ENCODE assay signal across 8 cellular contexts in genomic region chr11:123654566-123655081, GRCh38. TPM values are rescaled to one million over a fixed set of nuclear protein-coding genes. Genes with fewer than 3 reads are reported as not detected.
A peak's percentile ranks its signal among the peaks of the same experiment; 100 is the strongest.
DNase-seq lines count a peak whose midpoint lies in the region; ATAC-seq and TF ChIP-seq lines count a peak whose summit lies in the region.

SCN3B (minus strand) TSS chr11:123654624; CDS start chr11:123653801, 823 bp downstream.

- TF ChIP-seq POLR2A in HCT116 (IDR thresholded peaks at IDR 0.05; ENCODE audit: borderline replicate concordance, extremely low read depth, insufficient read depth, insufficient read length): no peak
- TF ChIP-seq POLR2A in ovary (IDR thresholded peaks at IDR 0.05): no peak

- CTCF ChIA-PET in CD4-positive, alpha-beta memory T cell (lab: Charles Lee; ENCODE audit: partially characterized antibody): interaction anchor here (1.0 kb wide), 1 partner anchor 56 kb away, joined by 3 read pairs; no protein-coding TSS in a partner anchor
- CTCF ChIA-PET in HCT116 (lab: Charles Lee): interaction anchor here (1.0 to 2.4 kb wide), 3 partner anchors 14 to 75 kb away, joined by 3 to 10 read pairs (median 3); no protein-coding TSS in a partner anchor

- intact Hi-C loops in CD4-positive, alpha-beta memory T cell (cut with micrococcal nuclease): no loop called here
- intact Hi-C loops in HCT116 (cut with micrococcal nuclease) (no loop called here), left cardiac atrium (cut with DNase I) (no loop called here), ovary (cut with DNase I) (no loop called here)

- no peaks in the 10 kb centered on the region for H3K9me3 ChIP-seq in CD4-positive, alpha-beta memory T cell (ENCODE audit: control insufficient read depth in 1 of 2, low read length in 2 of 2)
- H3K9me3 ChIP-seq in HCT116 (ENCODE audit: control insufficient read depth in 1 of 2, insufficient read depth in 1 of 2, low read depth in 1 of 2, low read length in 2 of 2) (no peaks in the 10 kb centered on the region), ovary (no peaks in the 10 kb centered on the region)

- no peaks in the 10 kb centered on the region for H3K36me3 ChIP-seq in CD4-positive, alpha-beta memory T cell (ENCODE audit: insufficient read depth, low read length)
- H3K36me3 ChIP-seq in HCT116 (ENCODE audit: control insufficient read depth in 1 of 2, insufficient read depth in 2 of 2, low read length in 2 of 2) (no peaks in the 10 kb centered on the region), ovary (no peaks in the 10 kb centered on the region)

- H3K79me2 ChIP-seq in HCT116 (ENCODE audit: insufficient read depth, low read length): no peaks in the 10 kb centered on the region

- peaks cover 7% of the 10 kb centered on the region for H3K4me1 ChIP-seq in CD4-positive, alpha-beta memory T cell (ENCODE audit: insufficient read depth, low read length)
- H3K4me1 ChIP-seq in HCT116 (ENCODE audit: control insufficient read depth in 1 of 2, insufficient read depth in 2 of 2, low read length in 2 of 2) (peaks cover 0 to 4% of the 10 kb centered on the region in 2 experiments; a peak in 1 of 4 replicates), ovary (ENCODE audit: insufficient read depth) (peaks cover 3% of the 10 kb centered on the region)

- no peak for TF ChIP-seq RAD21 in HCT116 (IDR thresholded peaks at IDR 0.05; ENCODE audit: low read depth)

- no peak for TF ChIP-seq CTCF in HCT116 (IDR thresholded peaks at IDR 0.05 in 2 of 3, conservative IDR thresholded peaks at IDR 0.05 in 1 of 3; ENCODE audit: borderline replicate concordance in 1 of 3, insufficient read depth in 1 of 3, low read depth in 2 of 3, low read length in 2 of 3)
- TF ChIP-seq CTCF in ovary (IDR thresholded peaks at IDR 0.05): no peak

- peaks cover 24% of the 10 kb centered on the region for H3K27me3 ChIP-seq in CD4-positive, alpha-beta memory T cell (ENCODE audit: insufficient read depth, low read length)
- H3K27me3 ChIP-seq in HCT116 (ENCODE audit: insufficient read depth, low read length) (peaks cover 22% of the 10 kb centered on the region), ovary (no peaks in the 10 kb centered on the region)

- H3K9ac ChIP-seq in HCT116 (ENCODE audit: low read length): no peak within 1 kb of the TSS

- H3K27ac Mint-ChIP-seq in CD4-positive, alpha-beta memory T cell: no peak within 1 kb of the TSS

- no peaks in the 10 kb centered on the region for H3K9me2 ChIP-seq in HCT116 (ENCODE audit: insufficient read depth)

- peaks cover 0 to 12% (median 8%) of the 10 kb centered on the region in 8 donors for H3K9me3 Mint-ChIP-seq in CD4-positive, alpha-beta memory T cell

- H4K20me1 ChIP-seq in HCT116 (ENCODE audit: insufficient read depth): no peaks in the 10 kb centered on the region

- H3K27me3 Mint-ChIP-seq in CD4-positive, alpha-beta memory T cell: peaks cover 35 to 42% of the 10 kb centered on the region in 2 donors

- H3K4me1 Mint-ChIP-seq in CD4-positive, alpha-beta memory T cell: peaks cover 9 to 34% (median 16%) of the 10 kb centered on the region in 4 donors

- TF ChIP-seq EP300 in ovary (IDR thresholded peaks at IDR 0.05): no peak

- peaks cover 0 to 7% of the 10 kb centered on the region in 2 donors for H3K36me3 Mint-ChIP-seq in CD4-positive, alpha-beta memory T cell

- ATAC-seq in HCT116 (peak; percentile 94), left cardiac atrium (peak; percentile 96 to 100), HG02938 (IDR thresholded peaks at IDR 0.05; ENCODE audit: unreplicated experiment) (no peak)

- H3K4me3 ChIP-seq in CD4-positive, alpha-beta memory T cell (ENCODE audit: low read length in 2 of 2): peak within 1 kb of the TSS in 1 of 2 donors; percentile 24
- H3K4me3 ChIP-seq in HCT116 (replicated peaks in 1 of 2; ENCODE audit: low read depth in 1 of 2, low read length in 2 of 2) (peak within 1 kb of the TSS; percentile 28 to 52), ovary (peak within 1 kb of the TSS; percentile 41)

- no peak within 1 kb of the TSS for H3K27ac ChIP-seq in CD4-positive, alpha-beta memory T cell (ENCODE audit: low read depth, low read length)
- H3K27ac ChIP-seq in HCT116 (ENCODE audit: low read depth, low read length): no peak within 1 kb of the TSS
- H3K27ac ChIP-seq in ovary: no peak within 1 kb of the TSS

- POLR2A ChIA-PET in CD4-positive, alpha-beta memory T cell (lab: Charles Lee; ENCODE audit: partially characterized antibody): no interaction called here
- POLR2A ChIA-PET in HCT116 (lab: Charles Lee): no interaction called here

- H3K4me2 ChIP-seq in HCT116 (ENCODE audit: low read length): peak within 1 kb of the TSS; percentile 84

- peak within 1 kb of the TSS; percentile 40 for H2AFZ ChIP-seq in HCT116 (ENCODE audit: low read depth, low read length, poor library complexity, severe bottlenecking)

- WGBS in ovary, 3 donors: 0% methylated on average over 37 to 43 of the region's 44 CpGs

- peak within 1 kb of the TSS; percentile 59 to 84 (median 75) for H3K4me3 Mint-ChIP-seq in CD4-positive, alpha-beta memory T cell

- no TSS peak for BruUV-seq in HCT116 (replicated peaks; lab: Mats Ljungman, UMichigan)

- RAD21 ChIA-PET in HCT116 (lab: Charles Lee; ENCODE audit: low non-redundant PET in 1 of 2, low total read pairs in 2 of 2, uncharacterized antibody in 2 of 2, unreplicated experiment in 2 of 2): no interaction called here

- DNase-seq in CD4-positive, alpha-beta memory T cell: peak in 1 of 5 donors; percentile 10
- DNase-seq in HCT116 (ENCODE audit: low read depth, low spot score) (no peak), NCI-H510A treated with DMSO at 0.1 percent for 48 hours (lab: John Stamatoyannopoulos, UW) (peak; percentile 54), amygdala (lab: John Stamatoyannopoulos, UW) (peak in 42 of 56 donors; percentile 9 to 74 (median 48)), left cardiac atrium (peak; percentile 79), ovary (peak; percentile 45 to 76 (median 63)), HCEC 1CT (no peak)

TF ChIP-seq in HCT116, 20 proteins besides CTCF, POLR2A, EP300 and RAD21:
- TF ChIP-seq CBX3 (IDR thresholded peaks at IDR 0.05; ENCODE audit: low read depth) (no peak), EGR1 (IDR thresholded peaks at IDR 0.05; ENCODE audit: low read depth) (peak; percentile 84)

RNA-seq across cellular contexts. Expression of gene SCN3B, which starts in this region (rescaled TPM):
- total RNA-seq in CD4-positive, alpha-beta memory T cell: not detected
- polyA plus RNA-seq in CD4-positive, alpha-beta memory T cell: under 1 TPM in 1 of 2 donors, not detected in 1; 0.05 TPM
- 0.05 TPM for total RNA-seq in HCT116 (2021; ENCODE audit: unreplicated experiment)
- polyA plus RNA-seq in HCT116 (2012): 0.09 and 0.12 TPM in 2 replicates
- total RNA-seq in left cardiac atrium: 1 to 10 TPM; 1.2 TPM
- total RNA-seq in ovary: 1 to 10 TPM in 5 of 7 donors, under 1 TPM in 2; 0.66 to 3.1 (median 1.2) TPM
- 1 to 10 TPM; 1.4 to 2.9 TPM for polyA plus RNA-seq in ovary

Comparison
In these comparisons a context has a peak if more than half of its experiments do, and no peak if none do; other contexts are left out.
1. Peak in ATAC-seq, H3K4me3 ChIP-seq and H3K4me2 ChIP-seq in HCT116; RNA of the gene not detected or under 1 TPM.
2. DNase-seq: peak in NCI-H510A treated with DMSO at 0.1 percent for 48 hours (single experiment), amygdala (42 of 56), left cardiac atrium (single experiment) and ovary (5 of 5); none in HCT116 (single experiment) and HCEC 1CT (single experiment).